Comparison of ENCODE assay signal across 1 cellular context in genomic region chr1:151327223-151327902, GRCh38.
TF ChIP-seq lines count a peak whose summit lies in the region.

Gene PI4KB, minus strand, starts transcription at chr1:151327416. Its CDS starts 10,935 bp downstream, at chr1:151316481.

TF ChIP-seq in GM12878, 131 proteins besides CTCF, POLR2A, EP300 and RAD21 (continued from another document):
- TF ChIP-seq BHLHE40 (IDR thresholded peaks at IDR 0.05; ENCODE audit: borderline replicate concordance in 1 of 2, low read depth in 2 of 2, low read length in 1 of 2) (no peak; a peak in 1 of 4 replicates), YY1 (IDR thresholded peaks at IDR 0.05; ENCODE audit: low read depth, low read length) (peak; percentile 71), RELA (IDR thresholded peaks at IDR 0.05; ENCODE audit: borderline replicate concordance, partially characterized antibody) (peak; percentile 9), MEF2B (IDR thresholded peaks at IDR 0.05; ENCODE audit: partially characterized antibody, poor library complexity, severe bottlenecking) (peak; percentile 66), RUNX3 (IDR thresholded peaks at IDR 0.05; ENCODE audit: low read length) (peak; percentile 57; the same call in 1 of the 2 replicates), NBN (IDR thresholded peaks at IDR 0.05) (peak; percentile 15), SREBF2 (IDR thresholded peaks at IDR 0.05; ENCODE audit: low read length) (no peak), ZNF687 (IDR thresholded peaks at IDR 0.05) (0 out of 2 replicates have a peak, but pooled peaks have one; percentile 27), SMAD1 (IDR thresholded peaks at IDR 0.05; ENCODE audit: low read depth, partially characterized antibody) (peak; percentile 27), RELB (IDR thresholded peaks at IDR 0.05; ENCODE audit: low read depth) (peak; percentile 88), EED (IDR thresholded peaks at IDR 0.05; ENCODE audit: low read depth) (peak; percentile 93), NR2F1 (conservative IDR thresholded peaks at IDR 0.05) (peak; percentile 56; the same call in 1 of the 2 replicates), NR2C1 (IDR thresholded peaks at IDR 0.05) (0 out of 2 replicates have a peak, but pooled peaks have one; percentile 17), SMARCA5 (IDR thresholded peaks at IDR 0.05) (peak; percentile 74; the same call in 1 of the 2 replicates), PAX5 (IDR thresholded peaks at IDR 0.05; ENCODE audit: borderline replicate concordance, low read depth, low read length) (0 out of 2 replicates have a peak, but pooled peaks have one; percentile 5), RB1 (IDR thresholded peaks at IDR 0.05; ENCODE audit: borderline replicate concordance) (peak; percentile 26; the same call in 1 of the 2 replicates), BRCA1 (IDR thresholded peaks at IDR 0.05; ENCODE audit: low read depth, low read length) (no peak)
- TF ChIP-seq, protein P1, sequence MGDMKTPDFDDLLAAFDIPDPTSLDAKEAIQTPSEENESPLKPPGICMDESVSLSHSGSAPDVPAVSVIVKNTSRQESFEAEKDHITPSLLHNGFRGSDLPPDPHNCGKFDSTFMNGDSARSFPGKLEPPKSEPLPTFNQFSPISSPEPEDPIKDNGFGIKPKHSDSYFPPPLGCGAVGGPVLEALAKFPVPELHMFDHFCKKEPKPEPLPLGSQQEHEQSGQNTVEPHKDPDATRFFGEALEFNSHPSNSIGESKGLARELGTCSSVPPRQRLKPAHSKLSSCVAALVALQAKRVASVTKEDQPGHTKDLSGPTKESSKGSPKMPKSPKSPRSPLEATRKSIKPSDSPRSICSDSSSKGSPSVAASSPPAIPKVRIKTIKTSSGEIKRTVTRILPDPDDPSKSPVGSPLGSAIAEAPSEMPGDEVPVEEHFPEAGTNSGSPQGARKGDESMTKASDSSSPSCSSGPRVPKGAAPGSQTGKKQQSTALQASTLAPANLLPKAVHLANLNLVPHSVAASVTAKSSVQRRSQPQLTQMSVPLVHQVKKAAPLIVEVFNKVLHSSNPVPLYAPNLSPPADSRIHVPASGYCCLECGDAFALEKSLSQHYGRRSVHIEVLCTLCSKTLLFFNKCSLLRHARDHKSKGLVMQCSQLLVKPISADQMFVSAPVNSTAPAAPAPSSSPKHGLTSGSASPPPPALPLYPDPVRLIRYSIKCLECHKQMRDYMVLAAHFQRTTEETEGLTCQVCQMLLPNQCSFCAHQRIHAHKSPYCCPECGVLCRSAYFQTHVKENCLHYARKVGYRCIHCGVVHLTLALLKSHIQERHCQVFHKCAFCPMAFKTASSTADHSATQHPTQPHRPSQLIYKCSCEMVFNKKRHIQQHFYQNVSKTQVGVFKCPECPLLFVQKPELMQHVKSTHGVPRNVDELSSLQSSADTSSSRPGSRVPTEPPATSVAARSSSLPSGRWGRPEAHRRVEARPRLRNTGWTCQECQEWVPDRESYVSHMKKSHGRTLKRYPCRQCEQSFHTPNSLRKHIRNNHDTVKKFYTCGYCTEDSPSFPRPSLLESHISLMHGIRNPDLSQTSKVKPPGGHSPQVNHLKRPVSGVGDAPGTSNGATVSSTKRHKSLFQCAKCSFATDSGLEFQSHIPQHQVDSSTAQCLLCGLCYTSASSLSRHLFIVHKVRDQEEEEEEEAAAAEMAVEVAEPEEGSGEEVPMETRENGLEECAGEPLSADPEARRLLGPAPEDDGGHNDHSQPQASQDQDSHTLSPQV (IDR thresholded peaks at IDR 0.05): 0 out of 2 replicates have a peak, but pooled peaks have one; percentile 53
- TF ChIP-seq, protein P2, sequence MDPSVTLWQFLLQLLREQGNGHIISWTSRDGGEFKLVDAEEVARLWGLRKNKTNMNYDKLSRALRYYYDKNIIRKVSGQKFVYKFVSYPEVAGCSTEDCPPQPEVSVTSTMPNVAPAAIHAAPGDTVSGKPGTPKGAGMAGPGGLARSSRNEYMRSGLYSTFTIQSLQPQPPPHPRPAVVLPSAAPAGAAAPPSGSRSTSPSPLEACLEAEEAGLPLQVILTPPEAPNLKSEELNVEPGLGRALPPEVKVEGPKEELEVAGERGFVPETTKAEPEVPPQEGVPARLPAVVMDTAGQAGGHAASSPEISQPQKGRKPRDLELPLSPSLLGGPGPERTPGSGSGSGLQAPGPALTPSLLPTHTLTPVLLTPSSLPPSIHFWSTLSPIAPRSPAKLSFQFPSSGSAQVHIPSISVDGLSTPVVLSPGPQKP (IDR thresholded peaks at IDR 0.05; ENCODE audit: low read depth, low read length): 0 out of 2 replicates have a peak, but pooled peaks have one; percentile 9
- TF ChIP-seq, protein P3, sequence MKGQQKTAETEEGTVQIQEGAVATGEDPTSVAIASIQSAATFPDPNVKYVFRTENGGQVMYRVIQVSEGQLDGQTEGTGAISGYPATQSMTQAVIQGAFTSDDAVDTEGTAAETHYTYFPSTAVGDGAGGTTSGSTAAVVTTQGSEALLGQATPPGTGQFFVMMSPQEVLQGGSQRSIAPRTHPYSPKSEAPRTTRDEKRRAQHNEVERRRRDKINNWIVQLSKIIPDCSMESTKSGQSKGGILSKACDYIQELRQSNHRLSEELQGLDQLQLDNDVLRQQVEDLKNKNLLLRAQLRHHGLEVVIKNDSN (IDR thresholded peaks at IDR 0.05; ENCODE audit: borderline replicate concordance, extremely low read length, insufficient read depth, low read depth, low read length): no peak
- TF ChIP-seq, protein P4, sequence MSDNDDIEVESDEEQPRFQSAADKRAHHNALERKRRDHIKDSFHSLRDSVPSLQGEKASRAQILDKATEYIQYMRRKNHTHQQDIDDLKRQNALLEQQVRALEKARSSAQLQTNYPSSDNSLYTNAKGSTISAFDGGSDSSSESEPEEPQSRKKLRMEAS (IDR thresholded peaks at IDR 0.05; ENCODE audit: low read depth, low read length): 0 out of 2 replicates have a peak, but pooled peaks have one; percentile 17
- TF ChIP-seq, protein P5, sequence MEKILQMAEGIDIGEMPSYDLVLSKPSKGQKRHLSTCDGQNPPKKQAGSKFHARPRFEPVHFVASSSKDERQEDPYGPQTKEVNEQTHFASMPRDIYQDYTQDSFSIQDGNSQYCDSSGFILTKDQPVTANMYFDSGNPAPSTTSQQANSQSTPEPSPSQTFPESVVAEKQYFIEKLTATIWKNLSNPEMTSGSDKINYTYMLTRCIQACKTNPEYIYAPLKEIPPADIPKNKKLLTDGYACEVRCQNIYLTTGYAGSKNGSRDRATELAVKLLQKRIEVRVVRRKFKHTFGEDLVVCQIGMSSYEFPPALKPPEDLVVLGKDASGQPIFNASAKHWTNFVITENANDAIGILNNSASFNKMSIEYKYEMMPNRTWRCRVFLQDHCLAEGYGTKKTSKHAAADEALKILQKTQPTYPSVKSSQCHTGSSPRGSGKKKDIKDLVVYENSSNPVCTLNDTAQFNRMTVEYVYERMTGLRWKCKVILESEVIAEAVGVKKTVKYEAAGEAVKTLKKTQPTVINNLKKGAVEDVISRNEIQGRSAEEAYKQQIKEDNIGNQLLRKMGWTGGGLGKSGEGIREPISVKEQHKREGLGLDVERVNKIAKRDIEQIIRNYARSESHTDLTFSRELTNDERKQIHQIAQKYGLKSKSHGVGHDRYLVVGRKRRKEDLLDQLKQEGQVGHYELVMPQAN (conservative IDR thresholded peaks at IDR 0.05): peak; percentile 50
TF ChIP-seq in GM12878: peak in this region for 29.
